In the genomic region with DNA sequence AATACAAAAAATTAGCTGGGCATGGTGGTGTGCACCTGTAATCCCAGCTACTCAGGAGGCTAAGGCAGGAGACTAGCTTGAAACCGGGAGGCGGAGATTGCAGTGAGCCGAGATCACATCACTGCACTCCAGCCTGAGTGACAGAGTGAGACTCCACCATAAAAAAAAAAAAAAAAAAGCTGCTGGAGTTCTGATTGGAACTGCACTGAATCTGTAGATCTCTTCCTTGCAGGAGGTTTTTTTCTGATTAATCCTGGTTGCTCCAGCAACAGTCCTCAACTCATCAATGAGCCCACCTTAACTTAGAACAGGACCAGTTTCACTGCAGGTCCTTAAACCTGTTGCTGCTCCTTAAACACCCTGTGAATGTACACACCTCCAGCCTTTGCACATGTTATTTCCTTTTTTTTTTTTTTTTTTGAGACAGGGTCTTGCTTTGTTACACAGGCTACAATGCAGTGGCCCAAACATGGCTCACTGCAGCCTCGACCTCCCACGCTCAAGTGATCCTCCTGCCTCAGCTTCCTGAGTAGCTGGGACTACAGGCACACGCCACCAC, we compare ENCODE assay signal across 1 cellular context.
A peak's percentile ranks its signal among the peaks of the same experiment; 100 is the strongest.
TF ChIP-seq lines count a peak whose summit lies in the region.

No MANE protein-coding gene starts in this region.

TF ChIP-seq in HepG2, 621 proteins besides CTCF, POLR2A, EP300 and RAD21:
- TF ChIP-seq ZNF34 (CRISPR knock-in tag; IDR thresholded peaks at IDR 0.05; ENCODE audit: borderline replicate concordance): no peak
- TF ChIP-seq ZMYM3 (CRISPR knock-in tag; IDR thresholded peaks at IDR 0.05): 0 out of 2 replicates have a peak, but pooled peaks have one; percentile 15
- no peak for TF ChIP-seq FOXC1 (CRISPR knock-in tag; IDR thresholded peaks at IDR 0.05; ENCODE audit: borderline replicate concordance)
